8 cellular contexts compared by ENCODE assay signal in genomic region chr4:139553751-139554670, GRCh38. TPM values are rescaled to one million over a fixed set of nuclear protein-coding genes. Genes with fewer than 3 reads are reported as not detected.
A peak's percentile ranks its signal among the peaks of the same experiment; 100 is the strongest.
DNase-seq lines count a peak whose midpoint lies in the region; ATAC-seq and TF ChIP-seq lines count a peak whose summit lies in the region.

No MANE protein-coding gene starts in this region.

- peak overlapping the region; percentile 90; the same call in 1 of the 2 replicates for H3K4me3 ChIP-seq in BJ (ENCODE audit: low read depth, low read length)
- H3K4me3 ChIP-seq in MM.1S (ENCODE audit: low read length), result peak overlapping the region; percentile 93
- peak overlapping the region; percentile 88 to 90 for H3K4me3 ChIP-seq in duodenal mucosa (ENCODE audit: low read depth in 1 of 2, low read length in 2 of 2)
- H3K4me3 ChIP-seq in neuron (ENCODE audit: low read length), result peak overlapping the region; percentile 82

- H3K27me3 ChIP-seq in BJ (ENCODE audit: control insufficient read depth, insufficient read depth, low read length) (peaks cover 15% of the 10 kb centered on the region), MM.1S (replicated peaks; ENCODE audit: insufficient read depth, low read length) (no peaks in the 10 kb centered on the region), duodenal mucosa (ENCODE audit: control insufficient read depth in 1 of 2, insufficient read depth in 2 of 2, low read length in 2 of 2) (no peaks in the 10 kb centered on the region), neuron (ENCODE audit: insufficient read depth, low read length) (peaks cover 16% of the 10 kb centered on the region)

- peaks cover 18% of the 10 kb centered on the region for H3F3A ChIP-seq in MM.1S (ENCODE audit: insufficient read depth, low read length)

- peaks cover 17% of the 10 kb centered on the region for H3K4me1 ChIP-seq in MM.1S (ENCODE audit: low read length)
- H3K4me1 ChIP-seq in duodenal mucosa (ENCODE audit: control insufficient read depth in 1 of 2, insufficient read depth in 2 of 2, low read length in 2 of 2), result peaks cover 23 to 31% of the 10 kb centered on the region in 2 donors
- peaks cover 25% of the 10 kb centered on the region for H3K4me1 ChIP-seq in neuron (ENCODE audit: insufficient read depth, low read length)

- H3K9ac ChIP-seq in MM.1S (ENCODE audit: low read length) (peak overlapping the region; percentile 96; the same call in 1 of the 2 replicates), duodenal mucosa (ENCODE audit: low read depth in 1 of 2, low read length in 2 of 2) (peak overlapping the region in 1 of 2 donors; percentile 78)

- H3K79me2 ChIP-seq in MM.1S (ENCODE audit: low read length), result peaks cover 66% of the 10 kb centered on the region

- H3K27ac ChIP-seq in MM.1S (ENCODE audit: low read length) (no peak overlapping the region), duodenal mucosa (ENCODE audit: low read depth, low read length) (no peak overlapping the region)

- no peak for TF ChIP-seq CTCF in BJ (IDR thresholded peaks at IDR 0.05; ENCODE audit: insufficient read depth, low read depth, low read length)
- no peak for TF ChIP-seq CTCF in MM.1S (IDR thresholded peaks at IDR 0.05; ENCODE audit: low read length)

- H3K4me2 ChIP-seq in MM.1S (ENCODE audit: low read depth, low read length), result peak overlapping the region; percentile 45

- POLR2A ChIA-PET in BJ (lab: Charles Lee), result interaction anchor here (0.6 kb wide), 1 partner anchor 28 kb away, joined by 10 read pairs; no protein-coding TSS in a partner anchor

- H3K36me3 ChIP-seq in BJ (ENCODE audit: control insufficient read depth, insufficient read depth, low read length) (no peaks in the 10 kb centered on the region), MM.1S (replicated peaks; ENCODE audit: insufficient read depth, low read length) (no peaks in the 10 kb centered on the region), duodenal mucosa (ENCODE audit: control insufficient read depth in 1 of 2, insufficient read depth in 2 of 2, low read length in 2 of 2) (no peaks in the 10 kb centered on the region), neuron (ENCODE audit: insufficient read depth, low read length) (no peaks in the 10 kb centered on the region)

- CTCF ChIA-PET in BJ (lab: Yijun Ruan, JAX), result interaction anchor here (0.6 to 1.7 kb wide), 5 partner anchors 12 to 138 kb away, joined by 3 to 4 read pairs (median 3); no protein-coding TSS in a partner anchor

- no peaks in the 10 kb centered on the region for H3K9me2 ChIP-seq in MM.1S (replicated peaks; ENCODE audit: insufficient read depth, low read length)

- no peaks in the 10 kb centered on the region for H3K9me3 ChIP-seq in MM.1S (replicated peaks; ENCODE audit: insufficient read depth, low read length)
- no peaks in the 10 kb centered on the region for H3K9me3 ChIP-seq in duodenal mucosa (ENCODE audit: control insufficient read depth in 1 of 2, low read length in 2 of 2)
- no peaks in the 10 kb centered on the region for H3K9me3 ChIP-seq in neuron (ENCODE audit: low read length)

- ATAC-seq in HG02642 (IDR thresholded peaks at IDR 0.05; ENCODE audit: poor library complexity, unreplicated experiment) (no peak), GM18498 (IDR thresholded peaks at IDR 0.05; ENCODE audit: unreplicated experiment) (no peak)

- H2AFZ ChIP-seq in MM.1S (ENCODE audit: low read length), result no peak overlapping the region
- H2AFZ ChIP-seq in neuron (ENCODE audit: low read depth, low read length), result no peak overlapping the region

- peaks cover 43% of the 10 kb centered on the region for H4K20me1 ChIP-seq in MM.1S (ENCODE audit: insufficient read depth, low read length)

- DNase-seq in BJ (ENCODE audit: low read depth) (no peak), MM.1S (no peak), NCI-H1436 (lab: John Stamatoyannopoulos, UW) (no peak), cortex of kidney (lab: John Stamatoyannopoulos, UW) (no peak)

RNA-seq across cellular contexts. Expression of gene SETD7, which starts 2.0 kb away (rescaled TPM):
- polyA plus RNA-seq in BJ (2011; rRNA removed), result 14.5 and 24.2 TPM in 2 replicates
- polyA minus RNA-seq in BJ (2011; rRNA and poly(A)+ RNA removed), result 30.8 and 32.2 TPM in 2 replicates
